3 cellular contexts compared by ENCODE assay signal in the genomic region with DNA sequence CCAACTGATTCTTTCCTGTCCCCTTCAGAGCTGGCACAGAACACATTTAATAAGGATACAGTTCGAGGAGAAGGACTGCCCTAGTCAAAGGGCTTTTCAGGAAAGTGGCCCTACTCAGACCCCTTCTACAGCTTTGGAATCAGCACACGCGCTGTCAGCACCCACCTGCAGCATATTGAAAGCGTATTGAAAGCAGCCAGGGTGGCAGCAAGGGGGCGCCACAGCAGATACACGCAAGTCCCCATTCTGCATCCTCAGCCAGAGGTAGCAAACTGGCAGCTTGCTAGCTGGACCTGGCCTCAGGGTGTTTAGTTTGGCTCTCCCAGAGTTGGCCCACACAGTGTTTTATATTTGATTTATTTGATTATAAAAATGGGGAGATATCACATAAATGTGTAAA.
TF ChIP-seq lines count a peak whose summit lies in the region.

No MANE protein-coding gene starts in this region.

TF ChIP-seq in SK-N-SH, 30 proteins besides CTCF, POLR2A, EP300 and RAD21:
- TF ChIP-seq RFX5 (IDR thresholded peaks at IDR 0.05; ENCODE audit: low read length) (no peak), SMC3 (IDR thresholded peaks at IDR 0.05; ENCODE audit: low read depth, low read length) (no peak), YY1 (IDR thresholded peaks at IDR 0.05; ENCODE audit: low read depth) (no peak), ZBTB33 (IDR thresholded peaks at IDR 0.05; ENCODE audit: borderline replicate concordance, low read depth) (no peak), POLR2AphosphoS5 (IDR thresholded peaks at IDR 0.05; ENCODE audit: low read depth, low read length) (no peak)
- TF ChIP-seq, protein P1, sequence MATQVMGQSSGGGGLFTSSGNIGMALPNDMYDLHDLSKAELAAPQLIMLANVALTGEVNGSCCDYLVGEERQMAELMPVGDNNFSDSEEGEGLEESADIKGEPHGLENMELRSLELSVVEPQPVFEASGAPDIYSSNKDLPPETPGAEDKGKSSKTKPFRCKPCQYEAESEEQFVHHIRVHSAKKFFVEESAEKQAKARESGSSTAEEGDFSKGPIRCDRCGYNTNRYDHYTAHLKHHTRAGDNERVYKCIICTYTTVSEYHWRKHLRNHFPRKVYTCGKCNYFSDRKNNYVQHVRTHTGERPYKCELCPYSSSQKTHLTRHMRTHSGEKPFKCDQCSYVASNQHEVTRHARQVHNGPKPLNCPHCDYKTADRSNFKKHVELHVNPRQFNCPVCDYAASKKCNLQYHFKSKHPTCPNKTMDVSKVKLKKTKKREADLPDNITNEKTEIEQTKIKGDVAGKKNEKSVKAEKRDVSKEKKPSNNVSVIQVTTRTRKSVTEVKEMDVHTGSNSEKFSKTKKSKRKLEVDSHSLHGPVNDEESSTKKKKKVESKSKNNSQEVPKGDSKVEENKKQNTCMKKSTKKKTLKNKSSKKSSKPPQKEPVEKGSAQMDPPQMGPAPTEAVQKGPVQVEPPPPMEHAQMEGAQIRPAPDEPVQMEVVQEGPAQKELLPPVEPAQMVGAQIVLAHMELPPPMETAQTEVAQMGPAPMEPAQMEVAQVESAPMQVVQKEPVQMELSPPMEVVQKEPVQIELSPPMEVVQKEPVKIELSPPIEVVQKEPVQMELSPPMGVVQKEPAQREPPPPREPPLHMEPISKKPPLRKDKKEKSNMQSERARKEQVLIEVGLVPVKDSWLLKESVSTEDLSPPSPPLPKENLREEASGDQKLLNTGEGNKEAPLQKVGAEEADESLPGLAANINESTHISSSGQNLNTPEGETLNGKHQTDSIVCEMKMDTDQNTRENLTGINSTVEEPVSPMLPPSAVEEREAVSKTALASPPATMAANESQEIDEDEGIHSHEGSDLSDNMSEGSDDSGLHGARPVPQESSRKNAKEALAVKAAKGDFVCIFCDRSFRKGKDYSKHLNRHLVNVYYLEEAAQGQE (IDR thresholded peaks at IDR 0.05; ENCODE audit: low read depth, low read length) = no peak

TF ChIP-seq in SK-N-SH treated with all-trans-retinoic acid at 6 μM for 48 hours, 23 proteins besides CTCF, POLR2A, EP300 and RAD21:
- TF ChIP-seq ZNF565 (CRISPR knock-in tag; conservative IDR thresholded peaks at IDR 0.05; ENCODE audit: low read depth) = no peak
- no peak for TF ChIP-seq TCF4 (CRISPR knock-in tag; IDR thresholded peaks at IDR 0.05; ENCODE audit: borderline replicate concordance)
- TF ChIP-seq ARNTL (CRISPR knock-in tag; IDR thresholded peaks at IDR 0.05; ENCODE audit: borderline replicate concordance, low read depth) = no peak
- TF ChIP-seq SNAI2 (CRISPR knock-in tag; IDR thresholded peaks at IDR 0.05) = no peak
- no peak for TF ChIP-seq ISL1 (CRISPR knock-in tag; IDR thresholded peaks at IDR 0.05)
- no peak for TF ChIP-seq BACH2 (CRISPR knock-in tag; IDR thresholded peaks at IDR 0.05; ENCODE audit: borderline replicate concordance)
- no peak for TF ChIP-seq PPARA (CRISPR knock-in tag; IDR thresholded peaks at IDR 0.05; ENCODE audit: borderline replicate concordance)
- no peak for TF ChIP-seq ZFP30 (CRISPR knock-in tag; IDR thresholded peaks at IDR 0.05)
- TF ChIP-seq, protein P2, sequence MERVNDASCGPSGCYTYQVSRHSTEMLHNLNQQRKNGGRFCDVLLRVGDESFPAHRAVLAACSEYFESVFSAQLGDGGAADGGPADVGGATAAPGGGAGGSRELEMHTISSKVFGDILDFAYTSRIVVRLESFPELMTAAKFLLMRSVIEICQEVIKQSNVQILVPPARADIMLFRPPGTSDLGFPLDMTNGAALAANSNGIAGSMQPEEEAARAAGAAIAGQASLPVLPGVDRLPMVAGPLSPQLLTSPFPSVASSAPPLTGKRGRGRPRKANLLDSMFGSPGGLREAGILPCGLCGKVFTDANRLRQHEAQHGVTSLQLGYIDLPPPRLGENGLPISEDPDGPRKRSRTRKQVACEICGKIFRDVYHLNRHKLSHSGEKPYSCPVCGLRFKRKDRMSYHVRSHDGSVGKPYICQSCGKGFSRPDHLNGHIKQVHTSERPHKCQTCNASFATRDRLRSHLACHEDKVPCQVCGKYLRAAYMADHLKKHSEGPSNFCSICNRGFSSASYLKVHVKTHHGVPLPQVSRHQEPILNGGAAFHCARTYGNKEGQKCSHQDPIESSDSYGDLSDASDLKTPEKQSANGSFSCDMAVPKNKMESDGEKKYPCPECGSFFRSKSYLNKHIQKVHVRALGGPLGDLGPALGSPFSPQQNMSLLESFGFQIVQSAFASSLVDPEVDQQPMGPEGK (CRISPR knock-in tag; IDR thresholded peaks at IDR 0.05; ENCODE audit: borderline replicate concordance) = no peak
- no peak for TF ChIP-seq CSDC2 (CRISPR knock-in tag; IDR thresholded peaks at IDR 0.05)
- TF ChIP-seq ZNF8 (CRISPR knock-in tag; IDR thresholded peaks at IDR 0.05) = no peak
- no peak for TF ChIP-seq GLIS3 (CRISPR knock-in tag; IDR thresholded peaks at IDR 0.05)
- no peak for TF ChIP-seq ZNF70 (CRISPR knock-in tag; IDR thresholded peaks at IDR 0.05)
- no peak for TF ChIP-seq OSR1 (CRISPR knock-in tag; IDR thresholded peaks at IDR 0.05)
- TF ChIP-seq RARB (CRISPR knock-in tag; IDR thresholded peaks at IDR 0.05) = no peak

TF ChIP-seq in H1, 55 proteins besides CTCF, POLR2A, EP300 and RAD21:
- TF ChIP-seq, protein P3, sequence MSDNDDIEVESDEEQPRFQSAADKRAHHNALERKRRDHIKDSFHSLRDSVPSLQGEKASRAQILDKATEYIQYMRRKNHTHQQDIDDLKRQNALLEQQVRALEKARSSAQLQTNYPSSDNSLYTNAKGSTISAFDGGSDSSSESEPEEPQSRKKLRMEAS (IDR thresholded peaks at IDR 0.05) = peak; percentile 36; the same call in 1 of the 2 replicates
- TF ChIP-seq PHF8 (conservative IDR thresholded peaks at IDR 0.05; ENCODE audit: low read depth, low read length) = no peak
- TF ChIP-seq CREB1 (IDR thresholded peaks at IDR 0.05) = peak; percentile 63
